8 cellular contexts compared by ENCODE assay signal in the genomic region with DNA sequence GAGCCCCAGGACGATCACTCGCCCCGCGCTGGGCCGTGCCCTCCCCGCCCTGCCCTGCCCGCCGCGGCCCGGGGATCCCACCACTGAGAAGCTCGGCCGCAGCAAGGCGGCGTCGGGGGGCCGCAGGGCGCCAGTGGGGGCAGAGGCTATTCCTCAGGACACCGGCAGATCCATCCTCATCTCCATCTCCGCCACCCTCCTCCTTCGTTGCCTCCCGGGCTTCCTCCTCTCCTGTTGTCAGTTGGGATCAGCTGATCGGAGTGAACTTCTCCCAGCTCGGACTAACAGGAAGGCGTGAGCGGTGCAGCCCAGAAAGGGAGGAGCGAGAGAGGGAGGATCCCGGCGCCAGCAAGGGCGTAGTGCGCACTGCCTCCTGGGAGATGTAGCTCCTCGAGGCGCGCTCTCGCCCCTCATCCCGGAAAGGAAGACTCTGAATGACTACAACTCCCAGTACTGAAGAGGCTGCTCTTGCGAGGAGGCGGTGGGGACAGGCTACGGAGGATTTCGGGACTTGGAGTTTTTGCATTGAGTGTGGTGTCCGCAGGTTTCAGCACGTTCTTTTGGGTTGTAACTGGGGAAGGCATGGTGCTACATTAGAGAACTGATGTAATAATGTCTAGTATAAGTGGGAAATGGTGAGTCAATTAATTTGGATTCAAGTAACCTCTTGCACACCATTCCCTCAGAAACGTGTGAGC. TPM values are rescaled to one million over a fixed set of nuclear protein-coding genes. Genes with fewer than 3 reads are reported as not detected.
DNase-seq lines count a peak whose midpoint lies in the region; ATAC-seq and TF ChIP-seq lines count a peak whose summit lies in the region.

A gene with protein sequence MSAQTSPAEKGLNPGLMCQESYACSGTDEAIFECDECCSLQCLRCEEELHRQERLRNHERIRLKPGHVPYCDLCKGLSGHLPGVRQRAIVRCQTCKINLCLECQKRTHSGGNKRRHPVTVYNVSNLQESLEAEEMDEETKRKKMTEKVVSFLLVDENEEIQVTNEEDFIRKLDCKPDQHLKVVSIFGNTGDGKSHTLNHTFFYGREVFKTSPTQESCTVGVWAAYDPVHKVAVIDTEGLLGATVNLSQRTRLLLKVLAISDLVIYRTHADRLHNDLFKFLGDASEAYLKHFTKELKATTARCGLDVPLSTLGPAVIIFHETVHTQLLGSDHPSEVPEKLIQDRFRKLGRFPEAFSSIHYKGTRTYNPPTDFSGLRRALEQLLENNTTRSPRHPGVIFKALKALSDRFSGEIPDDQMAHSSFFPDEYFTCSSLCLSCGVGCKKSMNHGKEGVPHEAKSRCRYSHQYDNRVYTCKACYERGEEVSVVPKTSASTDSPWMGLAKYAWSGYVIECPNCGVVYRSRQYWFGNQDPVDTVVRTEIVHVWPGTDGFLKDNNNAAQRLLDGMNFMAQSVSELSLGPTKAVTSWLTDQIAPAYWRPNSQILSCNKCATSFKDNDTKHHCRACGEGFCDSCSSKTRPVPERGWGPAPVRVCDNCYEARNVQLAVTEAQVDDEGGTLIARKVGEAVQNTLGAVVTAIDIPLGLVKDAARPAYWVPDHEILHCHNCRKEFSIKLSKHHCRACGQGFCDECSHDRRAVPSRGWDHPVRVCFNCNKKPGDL (minus strand): TSS at position 262 of the 698 bp plus-strand sequence. CDS start 2,598 bp downstream, outside the sequence.

- H3K4me1 Mint-ChIP-seq in CD14-positive monocyte, result peaks cover 39% of the 10 kb centered on the region
- H3K4me1 Mint-ChIP-seq in activated CD4-positive, alpha-beta memory T cell treated with anti-CD3 and anti-CD28 coated beads for 36 hours (ENCODE audit: low read depth), result peaks cover 37% of the 10 kb centered on the region

- no peaks in the 10 kb centered on the region for H3K9me3 Mint-ChIP-seq in CD14-positive monocyte
- H3K9me3 Mint-ChIP-seq in activated CD4-positive, alpha-beta memory T cell treated with anti-CD3 and anti-CD28 coated beads for 36 hours, result no peaks in the 10 kb centered on the region

- POLR2A ChIA-PET in activated CD4-positive, alpha-beta memory T cell treated with anti-CD3 and anti-CD28 coated beads for 36 hours (lab: Charles Lee), result interaction anchor here (0.7 to 2.6 kb wide), 7 partner anchors 13 to 101 kb away, joined by 3 to 19 read pairs (median 3); a partner anchor contains a TSS

- intact Hi-C loops in CD14-positive monocyte (cut with micrococcal nuclease) (loop anchor here in 1 of 2 donors (2.0 kb wide), 1 partner anchor 32 kb away; a partner anchor contains a TSS), right lobe of liver (cut with DNase I) (no loop called here)
- intact Hi-C loops in activated CD4-positive, alpha-beta memory T cell treated with anti-CD3 and anti-CD28 coated beads for 36 hours (cut with micrococcal nuclease), result loop anchor here (1.0 to 2.0 kb wide), 4 partner anchors 13 to 109 kb away; a partner anchor contains a TSS

- DNase-seq in CD14-positive monocyte (ENCODE audit: low spot score) (peak; percentile 96), NCI-H82 treated with DMSO at 0.1 percent for 48 hours (lab: John Stamatoyannopoulos, UW; ENCODE audit: unreplicated experiment) (peak; percentile 99), right lobe of liver (peak; percentile 98 to 99 (median 98))
- peak; percentile 96 for DNase-seq in activated CD4-positive, alpha-beta memory T cell treated with anti-CD3 and anti-CD28 coated beads for 36 hours
- DNase-seq in stimulated activated CD4-positive, alpha-beta T cell treated with anti-CD3 and anti-CD28 coated beads, Interleukin-4, amount 100 ng/mL, for 4 hours, result peak; percentile 83 to 92

- H3K27ac ChIP-seq in duodenal mucosa (ENCODE audit: low read depth, low read length) (peak within 1 kb of the TSS; percentile 90), right lobe of liver (peak within 1 kb of the TSS; percentile 68 to 87 (median 78))

- TF ChIP-seq CTCF in CD14-positive monocyte (IDR thresholded peaks at IDR 0.05), result no peak
- no peak for TF ChIP-seq CTCF in right lobe of liver (IDR thresholded peaks at IDR 0.05)

- H3K9me3 ChIP-seq in duodenal mucosa (ENCODE audit: control insufficient read depth in 1 of 2, low read length in 2 of 2), result no peaks in the 10 kb centered on the region
- no peaks in the 10 kb centered on the region for H3K9me3 ChIP-seq in right lobe of liver

- no peaks in the 10 kb centered on the region for H3K27me3 ChIP-seq in duodenal mucosa (ENCODE audit: control insufficient read depth in 1 of 2, insufficient read depth in 2 of 2, low read length in 2 of 2)
- H3K27me3 ChIP-seq in right lobe of liver, result no peaks in the 10 kb centered on the region

- H3K36me3 ChIP-seq in duodenal mucosa (ENCODE audit: control insufficient read depth in 1 of 2, insufficient read depth in 2 of 2, low read length in 2 of 2) (peaks cover 0 to 12% of the 10 kb centered on the region in 2 donors), right lobe of liver (peaks cover 5 to 20% (median 9%) of the 10 kb centered on the region in 4 donors)

- H3K4me3 Mint-ChIP-seq in CD14-positive monocyte, result peak within 1 kb of the TSS; percentile 94 to 97
- H3K4me3 Mint-ChIP-seq in activated CD4-positive, alpha-beta memory T cell treated with anti-CD3 and anti-CD28 coated beads for 36 hours, result peak within 1 kb of the TSS; percentile 93

- H3K4me1 ChIP-seq in duodenal mucosa (ENCODE audit: control insufficient read depth in 1 of 2, insufficient read depth in 2 of 2, low read length in 2 of 2) (peaks cover under 1 to 14% of the 10 kb centered on the region in 2 donors), right lobe of liver (peaks cover 0 to 26% (median 12%) of the 10 kb centered on the region in 4 donors)

- TF ChIP-seq POLR2A in right lobe of liver (IDR thresholded peaks at IDR 0.05), result peak; percentile 74

- peak; percentile 97 for ATAC-seq in GM19438 (IDR thresholded peaks at IDR 0.05; ENCODE audit: low read depth, unreplicated experiment)
- peak; percentile 96 for ATAC-seq in HG03575 (IDR thresholded peaks at IDR 0.05; ENCODE audit: extremely low read depth, insufficient number of reproducible peaks, low FRiP score, unreplicated experiment)
- ATAC-seq in right lobe of liver, result peak; percentile 97 to 100 (median 98)

- WGBS in right lobe of liver (ENCODE audit: insufficient coverage, low coverage, low lambda C conversion rate, missing lambda C conversion rate), result under 1% methylated on average over 20 of the region's 42 CpGs

- CTCF ChIA-PET in activated CD4-positive, alpha-beta memory T cell treated with anti-CD3 and anti-CD28 coated beads for 36 hours (lab: Charles Lee), result interaction anchor here (0.5 to 2.1 kb wide), 5 partner anchors 13 to 79 kb away, joined by 4 to 10 read pairs (median 5); a partner anchor contains a TSS

- peaks cover 0 to 1% (median 1%) of the 10 kb centered on the region in 3 donors for H3K27me3 Mint-ChIP-seq in CD14-positive monocyte (ENCODE audit: low read depth in 3 of 3)
- H3K27me3 Mint-ChIP-seq in activated CD4-positive, alpha-beta memory T cell treated with anti-CD3 and anti-CD28 coated beads for 36 hours, result no peaks in the 10 kb centered on the region

- peak within 1 kb of the TSS; percentile 82 to 94 for H3K4me3 ChIP-seq in duodenal mucosa (ENCODE audit: low read depth in 1 of 2, low read length in 2 of 2)
- peak within 1 kb of the TSS; percentile 83 to 89 (median 86) for H3K4me3 ChIP-seq in right lobe of liver

- H3K36me3 Mint-ChIP-seq in CD14-positive monocyte, result peaks cover 22 to 23% of the 10 kb centered on the region in 2 donors
- H3K36me3 Mint-ChIP-seq in activated CD4-positive, alpha-beta memory T cell treated with anti-CD3 and anti-CD28 coated beads for 36 hours, result peaks cover 16% of the 10 kb centered on the region

- H3K27ac Mint-ChIP-seq in CD14-positive monocyte, result peak within 1 kb of the TSS; percentile 84 to 96 (median 93)
- peak within 1 kb of the TSS; percentile 83 for H3K27ac Mint-ChIP-seq in activated CD4-positive, alpha-beta memory T cell treated with anti-CD3 and anti-CD28 coated beads for 36 hours

- H3K9ac ChIP-seq in duodenal mucosa (ENCODE audit: low read depth in 1 of 2, low read length in 2 of 2), result peak within 1 kb of the TSS; percentile 72 to 86

RNA-seq across cellular contexts. Expression of the gene that starts here (rescaled TPM):
- polyA plus RNA-seq in CD14-positive monocyte, result 1 to 10 TPM; 4.9 to 5.3 TPM
- total RNA-seq in activated CD4-positive, alpha-beta memory T cell treated with anti-CD3 and anti-CD28 coated beads for 36 hours, result 1 to 10 TPM; 9.9 TPM
- 10 to 100 TPM in 5 of 6 experiments, 1 to 10 TPM in 1; 9.9 to 14.3 (median 11.4) TPM for total RNA-seq in right lobe of liver

Comparison
In these comparisons a context has a peak if more than half of its experiments do, and no peak if none do; other contexts are left out.
1. Peak in every context shown above with its lines: DNase-seq, ATAC-seq, H3K4me3 ChIP-seq and H3K27ac ChIP-seq.